Comparison of ENCODE assay signal across 8 cellular contexts in genomic region chr15:89556413-89557262, GRCh38. TPM values are rescaled to one million over a fixed set of nuclear protein-coding genes. Genes with fewer than 3 reads are reported as not detected.
DNase-seq lines count a peak whose midpoint lies in the region; ATAC-seq and TF ChIP-seq lines count a peak whose summit lies in the region.

No MANE protein-coding gene starts in this region.

- peaks cover 4% of the 10 kb centered on the region for H3K4me1 ChIP-seq in PC-9 (replicated peaks; ENCODE audit: insufficient read depth)
- no peaks in the 10 kb centered on the region for H3K4me1 ChIP-seq in prostate gland (replicated peaks)

- H2AFZ ChIP-seq in PC-9: no peak overlapping the region

- no peak overlapping the region for H3K4me2 ChIP-seq in PC-9

- POLR2A ChIA-PET in PC-9 (lab: Charles Lee; ENCODE audit: unreplicated experiment): no interaction called here

- peaks cover 4% of the 10 kb centered on the region; the same call in 1 of the 2 replicates for H3F3A ChIP-seq in PC-9 (ENCODE audit: insufficient read depth, low read depth)

- 51% methylated on average over 9 of the region's 9 CpGs for WGBS in prostate gland

- H3K79me2 ChIP-seq in PC-9 (ENCODE audit: low read depth): no peaks in the 10 kb centered on the region

- H3K4me3 ChIP-seq in PC-9: no peak overlapping the region
- no peak overlapping the region for H3K4me3 ChIP-seq in prostate gland

- H3K9me3 ChIP-seq in PC-9 (ENCODE audit: insufficient read depth, low read depth) (no peaks in the 10 kb centered on the region), prostate gland (no peaks in the 10 kb centered on the region)

- no peaks in the 10 kb centered on the region for H3K36me3 ChIP-seq in PC-9 (ENCODE audit: low read depth)
- H3K36me3 ChIP-seq in prostate gland: no peaks in the 10 kb centered on the region

- no peaks in the 10 kb centered on the region for H3K36me3 Mint-ChIP-seq in activated naive CD4-positive, alpha-beta T cell treated with anti-CD3 and anti-CD28 coated beads, Interleukin-2, amount 50 U/mL, for 72 hours

- no peaks in the 10 kb centered on the region for H3K9me2 ChIP-seq in PC-9 (ENCODE audit: insufficient read depth)

- DNase-seq in Daoy (ENCODE audit: low read depth) (peak; percentile 62), KBM-7 (peak; percentile 68), PC-9 (peak; percentile 56 to 77), glomerular visceral epithelial cell (ENCODE audit: extremely low spot score) (peak; percentile 69), prostate gland (ENCODE audit: low spot score) (peak; percentile 64)
- DNase-seq in activated naive CD4-positive, alpha-beta T cell treated with anti-CD3 and anti-CD28 coated beads, Interleukin-2, amount 50 U/mL, for 72 hours (ENCODE audit: low spot score in 2 of 2): peak in 1 of 2 donors; percentile 44

- H4K20me1 ChIP-seq in PC-9 (ENCODE audit: insufficient read depth): no peaks in the 10 kb centered on the region

- H3K27ac Mint-ChIP-seq in activated naive CD4-positive, alpha-beta T cell treated with anti-CD3 and anti-CD28 coated beads, Interleukin-2, amount 50 U/mL, for 72 hours: no peak overlapping the region

- intact Hi-C loops in PC-9 (cut with micrococcal nuclease; ENCODE audit: unreplicated experiment): loop anchor here (1.0 to 5.0 kb wide), 3 partner anchors 61 to 199 kb away; no protein-coding TSS in a partner anchor
- intact Hi-C loops in prostate gland (cut with DNase I): loop anchor here (10.0 kb wide), 1 partner anchor 202 kb away; no protein-coding TSS in a partner anchor

- BruUV-seq in PC-9 (replicated peaks; lab: Mats Ljungman, UMichigan): no TSS peak

- in situ Hi-C loops in KBM-7 (cut with MboI; ENCODE audit: low pct_unique_long_range_greater_than_20kb, low sequenced_read_pairs): no loop called here

- H3K27ac ChIP-seq in PC-9 (no peak overlapping the region), prostate gland (no peak overlapping the region)

- H3K9me3 Mint-ChIP-seq in activated naive CD4-positive, alpha-beta T cell treated with anti-CD3 and anti-CD28 coated beads, Interleukin-2, amount 50 U/mL, for 72 hours: no peaks in the 10 kb centered on the region

- peak; percentile 43 to 48 for ATAC-seq in activated naive CD4-positive, alpha-beta T cell treated with anti-CD3 and anti-CD28 coated beads, Interleukin-2, amount 50 U/mL, for 72 hours
- ATAC-seq in HG03460 (IDR thresholded peaks at IDR 0.05; ENCODE audit: unreplicated experiment) (no peak), HG03378 (IDR thresholded peaks at IDR 0.05; ENCODE audit: unreplicated experiment) (no peak)

- CTCF ChIA-PET in PC-9 (lab: Charles Lee): no interaction called here

- TF ChIP-seq POLR2A in prostate gland (IDR thresholded peaks at IDR 0.05): no peak

- H3K27me3 ChIP-seq in PC-9 (ENCODE audit: insufficient read depth, low read depth): no peaks in the 10 kb centered on the region
- H3K27me3 ChIP-seq in prostate gland (replicated peaks; ENCODE audit: insufficient read depth): no peaks in the 10 kb centered on the region

- TF ChIP-seq CTCF in PC-9 (conservative IDR thresholded peaks at IDR 0.05): peak; percentile 85
- TF ChIP-seq CTCF in prostate gland (IDR thresholded peaks at IDR 0.05): peak; percentile 32 to 71 (median 64)

RNA-seq across cellular contexts. Expression of gene TICRR, which starts 18.6 kb away (rescaled TPM):
- total RNA-seq in Daoy (2014; rRNA removed; shearing (Covaris generic)): 7.0 and 10.0 TPM in 2 replicates
- total RNA-seq in PC-9 (2021) (17.8 and 23.6 TPM in 2 replicates), prostate gland (1 to 10 TPM in 1 of 2 donors, under 1 TPM in 1; 0.55 to 4.1 TPM)
- 10 to 100 TPM; 22.8 to 30.8 TPM for total RNA-seq in activated naive CD4-positive, alpha-beta T cell treated with anti-CD3 and anti-CD28 coated beads, Interleukin-2, amount 50 U/mL, for 72 hours

Comparison
In these comparisons a context has a peak if more than half of its experiments do, and no peak if none do; other contexts are left out.
1. ATAC-seq: peak in activated naive CD4-positive, alpha-beta T cell treated with anti-CD3 and anti-CD28 coated beads, Interleukin-2, amount 50 U/mL, for 72 hours (2 of 2); none in HG03460 (single experiment) and HG03378 (single experiment).